In the genomic region with DNA sequence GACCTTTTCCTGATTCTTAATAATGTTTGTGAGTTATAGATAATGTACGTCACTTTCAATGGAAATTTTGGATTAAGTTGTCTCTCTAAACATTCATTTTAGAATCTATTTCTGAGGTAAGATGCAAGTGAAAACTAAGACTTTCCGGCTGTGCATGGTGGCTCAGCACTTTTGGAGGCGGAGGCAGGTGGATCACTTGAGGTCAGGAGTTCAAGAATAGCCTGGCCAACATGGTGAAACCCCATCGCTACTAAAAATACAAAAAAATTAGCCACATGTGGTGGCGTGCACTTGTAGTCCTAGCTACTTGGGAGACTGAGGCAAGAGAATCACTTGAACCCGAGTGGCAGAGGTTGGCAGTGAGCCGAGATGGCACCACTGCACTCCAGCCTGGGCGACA, we compare ENCODE assay signal across 6 cellular contexts.
"Had no signal": no experiment of that assay in that cellular context is flagged by ENCODE, and none has a peak within 500 bp of the region (broad histone marks: within the 10 kb centered on the region; RNA-seq: fewer than 3 reads in every experiment).

No MANE protein-coding gene starts in this region.

- H3K4me3 ChIP-seq: K562 had no signal

- H3K4me3 Mint-ChIP-seq: IgD-negative memory B cell had no signal

- H3K36me3 Mint-ChIP-seq: IgD-negative memory B cell had no signal

- H3K27me3 Mint-ChIP-seq: IgD-negative memory B cell had no signal

- FAIRE-seq: HTR-8/SVneo, K562 had no signal

- ATAC-seq: K562 had no signal

- H3K27ac ChIP-seq: HL-60 had no signal

- DNase-seq: IMR-90, KBM-7 had no signal

- H3K27ac Mint-ChIP-seq: IgD-negative memory B cell had no signal
